In genomic region chr3:5122030-5122740, GRCh38 we compare ENCODE assay signal across 1 cellular context.
TF ChIP-seq lines count a peak whose summit lies in the region.

ARL8B (plus strand) TSS chr3:5122292; CDS start chr3:5122466, 174 bp downstream.

TF ChIP-seq in K562, 482 proteins besides CTCF, POLR2A, EP300 and RAD21 (continued from another document):
- TF ChIP-seq MGA (IDR thresholded peaks at IDR 0.05) (peak; percentile 22; the same call in 1 of the 2 replicates), U2AF1 (optimal IDR thresholded peaks at IDR 0.05; ENCODE audit: low read depth, low read length) (peak; percentile 96), DACH1 (IDR thresholded peaks at IDR 0.05; ENCODE audit: partially characterized antibody) (peak; percentile 42), ZNF583 (CRISPR knock-in tag; IDR thresholded peaks at IDR 0.05) (peak; percentile 58; the same call in 1 of the 2 replicates), XRCC3 (IDR thresholded peaks at IDR 0.05) (no peak; the same call in 1 of the 2 replicates), ZNF143 (CRISPR knock-in tag; IDR thresholded peaks at IDR 0.05) (peak; percentile 26; the same call in 1 of the 2 replicates), CEBPZ (IDR thresholded peaks at IDR 0.05; ENCODE audit: borderline replicate concordance, low read depth, low read length) (no peak), CLOCK (CRISPR knock-in tag; IDR thresholded peaks at IDR 0.05; ENCODE audit: borderline replicate concordance) (no peak), PCBP2 (IDR thresholded peaks at IDR 0.05; ENCODE audit: low read depth, low read length, poor library complexity, severe bottlenecking) (no peak), NR4A1 (CRISPR knock-in tag; IDR thresholded peaks at IDR 0.05) (no peak; the same call in 1 of the 2 replicates), NR4A1 (tag; IDR thresholded peaks at IDR 0.05) (0 out of 2 replicates have a peak, but pooled peaks have one; percentile 32), HNRNPK (IDR thresholded peaks at IDR 0.05; ENCODE audit: low read depth, low read length, poor library complexity, severe bottlenecking) (peak; percentile 56), KDM2B (CRISPR knock-in tag; IDR thresholded peaks at IDR 0.05) (peak; percentile 13), ADNP (tag; IDR thresholded peaks at IDR 0.05) (no peak), CHD2 (IDR thresholded peaks at IDR 0.05; ENCODE audit: low read depth, low read length) (peak; percentile 50; the same call in 1 of the 2 replicates)
- TF ChIP-seq, protein P1, sequence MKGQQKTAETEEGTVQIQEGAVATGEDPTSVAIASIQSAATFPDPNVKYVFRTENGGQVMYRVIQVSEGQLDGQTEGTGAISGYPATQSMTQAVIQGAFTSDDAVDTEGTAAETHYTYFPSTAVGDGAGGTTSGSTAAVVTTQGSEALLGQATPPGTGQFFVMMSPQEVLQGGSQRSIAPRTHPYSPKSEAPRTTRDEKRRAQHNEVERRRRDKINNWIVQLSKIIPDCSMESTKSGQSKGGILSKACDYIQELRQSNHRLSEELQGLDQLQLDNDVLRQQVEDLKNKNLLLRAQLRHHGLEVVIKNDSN (CRISPR knock-in tag; IDR thresholded peaks at IDR 0.05), result peak; percentile 81
- TF ChIP-seq, protein P2, sequence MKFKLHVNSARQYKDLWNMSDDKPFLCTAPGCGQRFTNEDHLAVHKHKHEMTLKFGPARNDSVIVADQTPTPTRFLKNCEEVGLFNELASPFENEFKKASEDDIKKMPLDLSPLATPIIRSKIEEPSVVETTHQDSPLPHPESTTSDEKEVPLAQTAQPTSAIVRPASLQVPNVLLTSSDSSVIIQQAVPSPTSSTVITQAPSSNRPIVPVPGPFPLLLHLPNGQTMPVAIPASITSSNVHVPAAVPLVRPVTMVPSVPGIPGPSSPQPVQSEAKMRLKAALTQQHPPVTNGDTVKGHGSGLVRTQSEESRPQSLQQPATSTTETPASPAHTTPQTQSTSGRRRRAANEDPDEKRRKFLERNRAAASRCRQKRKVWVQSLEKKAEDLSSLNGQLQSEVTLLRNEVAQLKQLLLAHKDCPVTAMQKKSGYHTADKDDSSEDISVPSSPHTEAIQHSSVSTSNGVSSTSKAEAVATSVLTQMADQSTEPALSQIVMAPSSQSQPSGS (CRISPR knock-in tag; IDR thresholded peaks at IDR 0.05), result no peak
TF ChIP-seq in K562: peak in this region for 211.
